In genomic region chr3:141402476-141403171, GRCh38 we compare ENCODE assay signal across 9 cellular contexts. TPM values are rescaled to one million over a fixed set of nuclear protein-coding genes. Genes with fewer than 3 reads are reported as not detected.
A peak's percentile ranks its signal among the peaks of the same experiment; 100 is the strongest.
DNase-seq lines count a peak whose midpoint lies in the region; ATAC-seq, FAIRE-seq and TF ChIP-seq lines count a peak whose summit lies in the region.
"Had no signal": no experiment of that assay in that cellular context is flagged by ENCODE, and none has a peak within 500 bp of the region (broad histone marks: within the 10 kb centered on the region; RNA-seq: fewer than 3 reads in every experiment).

No MANE protein-coding gene starts in this region.

- TF ChIP-seq CTCF in right lobe of liver (IDR thresholded peaks at IDR 0.05) (peak in 1 of 4 donors; percentile 25), D721Med (IDR thresholded peaks at IDR 0.05; ENCODE audit: insufficient read depth, missing control alignments) (no peak)

- no peak for FAIRE-seq in D721Med (lab: Jason Lieb, UNC)
- FAIRE-seq: endometrium had no signal

- no peak for TF ChIP-seq RAD21 in Ishikawa (IDR thresholded peaks at IDR 0.05; ENCODE audit: low read depth)

- H3K9me3 ChIP-seq in duodenal mucosa (ENCODE audit: control insufficient read depth in 1 of 2, low read length in 2 of 2): no peaks in the 10 kb centered on the region
- H3K9me3 ChIP-seq in right lobe of liver: no peaks in the 10 kb centered on the region

- peak overlapping the region; percentile 78 to 86 for H3K9ac ChIP-seq in duodenal mucosa (ENCODE audit: low read depth in 1 of 2, low read length in 2 of 2)

- H3K4me3 ChIP-seq in duodenal mucosa (ENCODE audit: low read depth in 1 of 2, low read length in 2 of 2) (peak overlapping the region; percentile 77 to 83), right lobe of liver (peak overlapping the region; percentile 55 to 72 (median 66))

- DNase-seq in G401 (ENCODE audit: low spot score): peak; percentile 65
- peak; percentile 29 to 34 for DNase-seq in activated CD4-positive, alpha-beta T cell treated with anti-CD3 and anti-CD28 coated beads for 4 hours
- DNase-seq in right lobe of liver: peak; percentile 74 to 81 (median 79)
- DNase-seq in stimulated activated CD8-positive, alpha-beta memory T cell treated with anti-CD3 and anti-CD28 coated beads, Interleukin-12 subunit alpha, Interleukin-12 subunit beta, amount 100 ng/mL, for 1 hour (ENCODE audit: low read depth): peak; percentile 11
- no peak for DNase-seq in D721Med (ENCODE audit: insufficient read length, low spot score)

- ATAC-seq in GM21529 (IDR thresholded peaks at IDR 0.05; ENCODE audit: unreplicated experiment): peak; percentile 42
- ATAC-seq in right lobe of liver: peak; percentile 72 to 81 (median 76)

- H3K4me1 ChIP-seq in duodenal mucosa (ENCODE audit: control insufficient read depth in 1 of 2, insufficient read depth in 2 of 2, low read length in 2 of 2): peaks cover 24 to 55% of the 10 kb centered on the region in 2 donors
- peaks cover 0 to 33% (median 10%) of the 10 kb centered on the region in 4 donors for H3K4me1 ChIP-seq in right lobe of liver

- in situ Hi-C loops in G401 (cut with HindIII; ENCODE audit: low sequenced_read_pairs): no loop called here

- intact Hi-C loops in right lobe of liver (cut with DNase I): no loop called here

- peak overlapping the region; percentile 85 for H3K27ac ChIP-seq in duodenal mucosa (ENCODE audit: low read depth, low read length)
- H3K27ac ChIP-seq in right lobe of liver: peak overlapping the region; percentile 93 to 97 (median 95)

- H3K36me3 ChIP-seq in duodenal mucosa (ENCODE audit: control insufficient read depth in 1 of 2, insufficient read depth in 2 of 2, low read length in 2 of 2): peaks cover 14 to 36% of the 10 kb centered on the region in 2 donors
- peaks cover 0 to 18% (median 5%) of the 10 kb centered on the region in 4 donors for H3K36me3 ChIP-seq in right lobe of liver

- TF ChIP-seq POLR2A in right lobe of liver (IDR thresholded peaks at IDR 0.05): peak; percentile 61

- WGBS in right lobe of liver (ENCODE audit: insufficient coverage, low coverage, low lambda C conversion rate, missing lambda C conversion rate): 3% methylated on average over 3 of the region's 58 CpGs

- no peak for TF ChIP-seq EP300 in Ishikawa (IDR thresholded peaks at IDR 0.05; ENCODE audit: borderline replicate concordance)

- H3K27me3 ChIP-seq in duodenal mucosa (ENCODE audit: control insufficient read depth in 1 of 2, insufficient read depth in 2 of 2, low read length in 2 of 2) (no peaks in the 10 kb centered on the region), right lobe of liver (no peaks in the 10 kb centered on the region)

TF ChIP-seq in Ishikawa, 13 proteins besides CTCF, POLR2A, EP300 and RAD21:
- TF ChIP-seq ZBTB7A (IDR thresholded peaks at IDR 0.05; ENCODE audit: low read depth): no peak; the same call in 1 of the 2 replicates
- TF ChIP-seq TEAD4 (IDR thresholded peaks at IDR 0.05): peak; percentile 41; the same call in 1 of the 2 replicates
- TF ChIP-seq MAX (IDR thresholded peaks at IDR 0.05): peak; percentile 9; the same call in 1 of the 2 replicates

RNA-seq across cellular contexts. Expression of gene ZBTB38, which starts 34.3 kb away (rescaled TPM):
- 7.4 and 33.8 TPM in 2 replicates for total RNA-seq in G401 (2014; rRNA removed; shearing (Covaris generic))
- 10 to 100 TPM; 29.4 to 75.2 (median 36.6) TPM for total RNA-seq in right lobe of liver
